In genomic region chr1:161013104-161013590, GRCh38 we compare ENCODE assay signal across 9 cellular contexts. TPM values are rescaled to one million over a fixed set of nuclear protein-coding genes. Genes with fewer than 3 reads are reported as not detected.
DNase-seq lines count a peak whose midpoint lies in the region; ATAC-seq, FAIRE-seq and TF ChIP-seq lines count a peak whose summit lies in the region.
"Had no signal": no experiment of that assay in that cellular context is flagged by ENCODE, and none has a peak within 500 bp of the region (broad histone marks: within the 10 kb centered on the region; RNA-seq: fewer than 3 reads in every experiment).

No MANE protein-coding gene starts in this region.

- no peak for TF ChIP-seq CTCF in activated B cell treated with CpG ODN at 0.5 μM for 24 hours (IDR thresholded peaks at IDR 0.05)

- H3K9me3 Mint-ChIP-seq in activated B cell treated with CpG ODN at 0.5 μM for 24 hours (no peaks in the 10 kb centered on the region), immature natural killer cell (no peaks in the 10 kb centered on the region)

- CTCF ChIA-PET in activated B cell treated with CpG ODN at 0.5 μM for 24 hours (lab: Charles Lee), result interaction anchor here (0.9 to 2.5 kb wide), 6 partner anchors 13 to 176 kb away, joined by 3 to 21 read pairs (median 4); no protein-coding TSS in a partner anchor

- H3K36me3 Mint-ChIP-seq in activated B cell treated with CpG ODN at 0.5 μM for 24 hours (ENCODE audit: low read depth) (no peaks in the 10 kb centered on the region), immature natural killer cell (no peaks in the 10 kb centered on the region)

- no peak for FAIRE-seq in frontal cortex (lab: Jason Lieb, UNC)

- POLR2A ChIA-PET in activated B cell treated with CpG ODN at 0.5 μM for 24 hours (lab: Charles Lee), result interaction anchor here (0.6 to 3.8 kb wide), 16 partner anchors 8 to 293 kb away, joined by 3 to 54 read pairs (median 4); partner anchors contain the start of genes ARHGAP30, DEDD, NIT1 and PFDN2

- H3K4me1 Mint-ChIP-seq in activated B cell treated with CpG ODN at 0.5 μM for 24 hours (peaks cover 20% of the 10 kb centered on the region), immature natural killer cell (peaks cover 18 to 21% of the 10 kb centered on the region in 2 donors)

- H3K27me3 Mint-ChIP-seq in activated B cell treated with CpG ODN at 0.5 μM for 24 hours (no peaks in the 10 kb centered on the region), immature natural killer cell (ENCODE audit: low read depth in 3 of 3) (peaks cover 1 to 6% (median 4%) of the 10 kb centered on the region in 3 donors)

- H3K27ac Mint-ChIP-seq in activated B cell treated with CpG ODN at 0.5 μM for 24 hours, result peak overlapping the region; percentile 98
- H3K27ac Mint-ChIP-seq in immature natural killer cell, result peak overlapping the region; percentile 94 to 98 (median 97)

- intact Hi-C loops in activated B cell treated with CpG ODN at 0.5 μM for 24 hours (cut with micrococcal nuclease), result loop anchor here (1.0 to 5.0 kb wide), 4 partner anchors 8 to 84 kb away; partner anchors contain the start of genes F11R and KLHDC9

- ATAC-seq in HG02571 (IDR thresholded peaks at IDR 0.05; ENCODE audit: unreplicated experiment) (peak; percentile 20), activated B cell treated with CpG ODN at 0.5 μM for 24 hours (ENCODE audit: low read depth) (peak; percentile 40), HG03354 (IDR thresholded peaks at IDR 0.05; ENCODE audit: poor library complexity, severe bottlenecking, unreplicated experiment) (no peak)

- H3K4me3 Mint-ChIP-seq in activated B cell treated with CpG ODN at 0.5 μM for 24 hours, result peak overlapping the region; percentile 87
- peak overlapping the region; percentile 84 to 96 (median 89) for H3K4me3 Mint-ChIP-seq in immature natural killer cell

- H3K27ac ChIP-seq in temporal lobe (ENCODE audit: low read depth, low read length), result peak overlapping the region; percentile 54

- peak; percentile 51 for DNase-seq in CD1c-positive myeloid dendritic cell (ENCODE audit: extremely low spot score)
- DNase-seq in activated B cell treated with CpG ODN at 0.5 μM for 24 hours, result no peak
- DNase-seq in immature natural killer cell, result no peak
- DNase-seq in NCI-H2081 (lab: John Stamatoyannopoulos, UW), result no peak
- DNase-seq in frontal cortex (ENCODE audit: low spot score in 2 of 2), result no peak

RNA-seq across cellular contexts. Expression of gene F11R, which starts 7.8 kb away (rescaled TPM):
- total RNA-seq in activated B cell treated with CpG ODN at 0.5 μM for 24 hours (11.1 and 11.6 TPM in 2 replicates), temporal lobe (6.6 TPM), frontal cortex (9.4 TPM)
- polyA plus RNA-seq in immature natural killer cell, result 10 to 100 TPM; 11.5 to 53.2 (median 27.7) TPM

RNA-seq across cellular contexts. Expression of gene TSTD1, which starts 25.6 kb away (rescaled TPM):
- 69.8 and 70.2 TPM in 2 replicates for total RNA-seq in activated B cell treated with CpG ODN at 0.5 μM for 24 hours
- 100 to 1,000 TPM; 229 to 385 (median 349) TPM for polyA plus RNA-seq in immature natural killer cell
- 26.1 TPM for total RNA-seq in temporal lobe
- 32.6 TPM for total RNA-seq in frontal cortex

RNA-seq across cellular contexts. Expression of gene USF1, which starts 32.6 kb away (rescaled TPM):
- total RNA-seq in activated B cell treated with CpG ODN at 0.5 μM for 24 hours (134 and 143 TPM in 2 replicates), temporal lobe (87.0 TPM), frontal cortex (186 TPM)
- polyA plus RNA-seq in immature natural killer cell, result 10 to 100 TPM in 1 of 3 donors, 1 to 10 TPM in 1, not detected in 1; 7.9 to 12.2 TPM

RNA-seq across cellular contexts. Expression of gene ARHGAP30, which starts 56.5 kb away (rescaled TPM):
- total RNA-seq in activated B cell treated with CpG ODN at 0.5 μM for 24 hours (154 and 158 TPM in 2 replicates), temporal lobe (0.49 TPM), frontal cortex (0.82 TPM)
- 100 to 1,000 TPM in 2 of 3 donors, 10 to 100 TPM in 1; 98.0 to 265 (median 103) TPM for polyA plus RNA-seq in immature natural killer cell
- total RNA-seq: glomerular endothelial cell had no signal

RNA-seq across cellular contexts. Expression of gene ITLN2, which starts 58.5 kb away (rescaled TPM):
- total RNA-seq in activated B cell treated with CpG ODN at 0.5 μM for 24 hours, result not detected in 2 replicates
- not detected for polyA plus RNA-seq in immature natural killer cell
- not detected for total RNA-seq in temporal lobe
- total RNA-seq in frontal cortex, result not detected
- total RNA-seq: glomerular endothelial cell had no signal
